ENCODE assay signal across 8 cellular contexts in genomic region chr19:2478756-2479555, GRCh38. TPM values are rescaled to one million over a fixed set of nuclear protein-coding genes. Genes with fewer than 3 reads are reported as not detected.
A peak's percentile ranks its signal among the peaks of the same experiment; 100 is the strongest.
DNase-seq lines count a peak whose midpoint lies in the region; ATAC-seq, FAIRE-seq and TF ChIP-seq lines count a peak whose summit lies in the region.

No MANE protein-coding gene starts in this region.

- TF ChIP-seq CTCF in RWPE2 (IDR thresholded peaks at IDR 0.05; ENCODE audit: poor library complexity, severe bottlenecking) (no peak), right atrium auricular region (IDR thresholded peaks at IDR 0.05) (no peak), retinal pigment epithelial cell (conservative IDR thresholded peaks at IDR 0.05; ENCODE audit: low read depth, low read length) (no peak), BE2C (IDR thresholded peaks at IDR 0.05; ENCODE audit: low read depth, low read length) (no peak)

- 0 out of 2 replicates have a peak, but pooled peaks have one; percentile 8 for TF ChIP-seq POLR2A in GM12891 (IDR thresholded peaks at IDR 0.05; ENCODE audit: low read depth, low read length)

- H3K9me3 ChIP-seq in RWPE2 (ENCODE audit: severe bottlenecking) (no peaks in the 10 kb centered on the region), adipocyte (ENCODE audit: control insufficient read depth, low read length) (peaks cover 8% of the 10 kb centered on the region), right atrium auricular region (peaks cover 0 to 11% of the 10 kb centered on the region in 2 donors), BE2C (no peaks in the 10 kb centered on the region)

- H3K9ac ChIP-seq in adipocyte (ENCODE audit: low read length): peak overlapping the region; percentile 96

- H3K36me3 ChIP-seq in RWPE2 (ENCODE audit: low read depth) (peaks cover 23% of the 10 kb centered on the region), adipocyte (ENCODE audit: control insufficient read depth, insufficient read depth, low read length, severe bottlenecking) (peaks cover 17% of the 10 kb centered on the region), right atrium auricular region (peaks cover 19% of the 10 kb centered on the region), BE2C (no peaks in the 10 kb centered on the region)

- peak overlapping the region; percentile 89 for H3K4me3 ChIP-seq in RWPE2 (ENCODE audit: severe bottlenecking)
- H3K4me3 ChIP-seq in adipocyte (ENCODE audit: low read length): peak overlapping the region; percentile 95
- H3K4me3 ChIP-seq in right atrium auricular region: peak overlapping the region; percentile 89 to 96
- H3K4me3 ChIP-seq in retinal pigment epithelial cell (ENCODE audit: low read length): peak overlapping the region; percentile 100
- no peak overlapping the region for H3K4me3 ChIP-seq in BE2C (ENCODE audit: low read depth, low read length)

- DNase-seq in GM12891 (ENCODE audit: insufficient read length, low spot score) (no peak), RWPE2 (ENCODE audit: low spot score) (no peak), adipocyte (ENCODE audit: low read depth) (peak; percentile 84), right atrium auricular region (ENCODE audit: low spot score) (peak; percentile 92), retinal pigment epithelial cell (ENCODE audit: low read depth) (no peak), NCI-H510A (lab: John Stamatoyannopoulos, UW) (no peak), BE2C (no peak)

- ATAC-seq in RWPE2 (ENCODE audit: low read depth): peak; percentile 42
- ATAC-seq in GM21526 (IDR thresholded peaks at IDR 0.05; ENCODE audit: low FRiP score, unreplicated experiment): no peak

- H3K4me1 ChIP-seq in RWPE2 (ENCODE audit: insufficient read depth, poor library complexity, severe bottlenecking) (no peaks in the 10 kb centered on the region), adipocyte (ENCODE audit: control insufficient read depth, insufficient read depth, low read length) (peaks cover 3% of the 10 kb centered on the region), right atrium auricular region (peaks cover 0 to 39% of the 10 kb centered on the region in 2 donors), BE2C (no peaks in the 10 kb centered on the region)

- H3K27me3 ChIP-seq in RWPE2 (ENCODE audit: insufficient read depth, poor library complexity, severe bottlenecking) (no peaks in the 10 kb centered on the region), adipocyte (replicated peaks; ENCODE audit: control insufficient read depth, insufficient read depth, low read length) (no peaks in the 10 kb centered on the region), right atrium auricular region (no peaks in the 10 kb centered on the region), BE2C (peaks cover 15% of the 10 kb centered on the region)

- peak; percentile 58 for FAIRE-seq in GM12891 (lab: Jason Lieb, UNC)

- peak overlapping the region; percentile 76 for H3K27ac ChIP-seq in RWPE2 (ENCODE audit: poor library complexity, severe bottlenecking)
- peak overlapping the region; percentile 95 to 98 for H3K27ac ChIP-seq in right atrium auricular region

TF ChIP-seq in GM12891, 5 proteins besides CTCF, POLR2A, EP300 and RAD21:
- peak; percentile 1; the same call in 1 of the 2 replicates for TF ChIP-seq TAF1 (IDR thresholded peaks at IDR 0.05; ENCODE audit: low read depth, low read length)
- TF ChIP-seq POLR2AphosphoS5 (IDR thresholded peaks at IDR 0.05; ENCODE audit: low read depth, low read length): no peak
- TF ChIP-seq SPI1 (IDR thresholded peaks at IDR 0.05; ENCODE audit: low read depth, low read length): peak; percentile 27; the same call in 1 of the 2 replicates
- no peak; the same call in 1 of the 2 replicates for TF ChIP-seq POU2F2 (IDR thresholded peaks at IDR 0.05; ENCODE audit: low read depth, low read length)
- no peak for TF ChIP-seq PAX5 (IDR thresholded peaks at IDR 0.05; ENCODE audit: insufficient read depth, low read length, severe bottlenecking)

RNA-seq across cellular contexts. Expression of gene GADD45B, which starts 3.0 kb away (rescaled TPM):
- 138 TPM for polyA plus RNA-seq in GM12891 (2012; ENCODE audit: low read depth, missing spikeins)
- 100 to 1,000 TPM; 205 to 218 TPM for total RNA-seq in right atrium auricular region
- polyA plus RNA-seq in BE2C (2012; ENCODE audit: insufficient read depth, insufficient read length, low read depth): 18.1 TPM

RNA-seq across cellular contexts. Expression of gene LMNB2, which starts 22.2 kb away (rescaled TPM):
- polyA plus RNA-seq in GM12891 (2012; ENCODE audit: low read depth, missing spikeins): 43.5 TPM
- 10 to 100 TPM in 1 of 2 donors, 1 to 10 TPM in 1; 9.9 to 16.2 TPM for total RNA-seq in right atrium auricular region
- 111 TPM for polyA plus RNA-seq in BE2C (2012; ENCODE audit: insufficient read depth, insufficient read length, low read depth)

RNA-seq across cellular contexts. Expression of gene TIMM13, which starts 51.6 kb away (rescaled TPM):
- 60.4 TPM for polyA plus RNA-seq in GM12891 (2012; ENCODE audit: low read depth, missing spikeins)
- total RNA-seq in right atrium auricular region: 10 to 100 TPM; 37.1 to 37.2 TPM
- 1,450 TPM for polyA plus RNA-seq in BE2C (2012; ENCODE audit: insufficient read depth, insufficient read length, low read depth)

Comparison
In these comparisons a context has a peak if more than half of its experiments do, and no peak if none do; other contexts are left out.
1. DNase-seq: peak in adipocyte (single experiment) and right atrium auricular region (single experiment); none in GM12891 (single experiment), RWPE2 (single experiment), retinal pigment epithelial cell (single experiment), NCI-H510A (single experiment) and BE2C (single experiment).